In genomic region chr16:67666538-67667433, GRCh38 we compare ENCODE assay signal across 1 cellular context.
A peak's percentile ranks its signal among the peaks of the same experiment; 100 is the strongest.
TF ChIP-seq lines count a peak whose summit lies in the region.

A gene with protein sequence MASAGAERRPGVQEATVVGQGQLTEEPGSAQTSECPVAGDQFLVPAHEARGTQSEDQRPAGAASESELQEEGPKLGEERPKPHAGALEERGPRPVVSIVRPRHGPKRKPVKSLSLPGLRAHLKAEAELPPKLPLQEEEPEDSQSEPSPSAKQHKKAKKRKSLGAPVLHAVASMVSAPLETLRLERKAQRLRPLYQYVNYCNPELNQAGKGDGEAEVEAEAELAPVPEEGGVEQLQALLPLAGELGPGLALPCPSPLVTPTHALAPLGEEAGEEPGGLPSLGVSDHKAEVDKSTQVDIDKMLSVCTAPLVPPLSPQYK (plus strand): TSS chr16:67666814. CDS start chr16:67666971, 157 bp downstream.
Gene ENKD1, minus strand, starts transcription at chr16:67666750. Its CDS starts 308 bp downstream, at chr16:67666442.

TF ChIP-seq in GM12878, 131 proteins besides CTCF, POLR2A, EP300 and RAD21 (continued from another document):
- TF ChIP-seq REST (IDR thresholded peaks at IDR 0.05; ENCODE audit: low read depth, low read length) (no peak), TCF12 (IDR thresholded peaks at IDR 0.05; ENCODE audit: low read depth, low read length) (no peak), RELA (IDR thresholded peaks at IDR 0.05; ENCODE audit: borderline replicate concordance, partially characterized antibody) (peak; percentile 31), EZH2 (IDR thresholded peaks at IDR 0.05; ENCODE audit: borderline replicate concordance, control insufficient read depth, low read depth, low read length) (no peak), ZNF217 (IDR thresholded peaks at IDR 0.05) (no peak), JUND (IDR thresholded peaks at IDR 0.05; ENCODE audit: low read depth, low read length) (no peak), ZNF24 (IDR thresholded peaks at IDR 0.05) (no peak), HSF1 (IDR thresholded peaks at IDR 0.05; ENCODE audit: low read depth, low read length) (no peak), ZNF622 (IDR thresholded peaks at IDR 0.05) (no peak), BMI1 (IDR thresholded peaks at IDR 0.05; ENCODE audit: borderline replicate concordance) (peak; percentile 75), NBN (IDR thresholded peaks at IDR 0.05) (no peak), ETV6 (conservative IDR thresholded peaks at IDR 0.05 in 1 of 2, IDR thresholded peaks at IDR 0.05 in 1 of 2; ENCODE audit: borderline replicate concordance in 1 of 2, low read depth in 1 of 2) (no peak), GATAD2B (conservative IDR thresholded peaks at IDR 0.05; ENCODE audit: low read depth) (0 out of 2 replicates have a peak, but pooled peaks have one; percentile 37), CHD1 (IDR thresholded peaks at IDR 0.05; ENCODE audit: low read depth, low read length) (no peak), IKZF1 (conservative IDR thresholded peaks at IDR 0.05) (peak; percentile 94), ZBED1 (IDR thresholded peaks at IDR 0.05; ENCODE audit: borderline replicate concordance) (no peak), JUNB (IDR thresholded peaks at IDR 0.05) (no peak), IRF4 (IDR thresholded peaks at IDR 0.05; ENCODE audit: low read depth, low read length) (no peak)
- TF ChIP-seq, protein P1, sequence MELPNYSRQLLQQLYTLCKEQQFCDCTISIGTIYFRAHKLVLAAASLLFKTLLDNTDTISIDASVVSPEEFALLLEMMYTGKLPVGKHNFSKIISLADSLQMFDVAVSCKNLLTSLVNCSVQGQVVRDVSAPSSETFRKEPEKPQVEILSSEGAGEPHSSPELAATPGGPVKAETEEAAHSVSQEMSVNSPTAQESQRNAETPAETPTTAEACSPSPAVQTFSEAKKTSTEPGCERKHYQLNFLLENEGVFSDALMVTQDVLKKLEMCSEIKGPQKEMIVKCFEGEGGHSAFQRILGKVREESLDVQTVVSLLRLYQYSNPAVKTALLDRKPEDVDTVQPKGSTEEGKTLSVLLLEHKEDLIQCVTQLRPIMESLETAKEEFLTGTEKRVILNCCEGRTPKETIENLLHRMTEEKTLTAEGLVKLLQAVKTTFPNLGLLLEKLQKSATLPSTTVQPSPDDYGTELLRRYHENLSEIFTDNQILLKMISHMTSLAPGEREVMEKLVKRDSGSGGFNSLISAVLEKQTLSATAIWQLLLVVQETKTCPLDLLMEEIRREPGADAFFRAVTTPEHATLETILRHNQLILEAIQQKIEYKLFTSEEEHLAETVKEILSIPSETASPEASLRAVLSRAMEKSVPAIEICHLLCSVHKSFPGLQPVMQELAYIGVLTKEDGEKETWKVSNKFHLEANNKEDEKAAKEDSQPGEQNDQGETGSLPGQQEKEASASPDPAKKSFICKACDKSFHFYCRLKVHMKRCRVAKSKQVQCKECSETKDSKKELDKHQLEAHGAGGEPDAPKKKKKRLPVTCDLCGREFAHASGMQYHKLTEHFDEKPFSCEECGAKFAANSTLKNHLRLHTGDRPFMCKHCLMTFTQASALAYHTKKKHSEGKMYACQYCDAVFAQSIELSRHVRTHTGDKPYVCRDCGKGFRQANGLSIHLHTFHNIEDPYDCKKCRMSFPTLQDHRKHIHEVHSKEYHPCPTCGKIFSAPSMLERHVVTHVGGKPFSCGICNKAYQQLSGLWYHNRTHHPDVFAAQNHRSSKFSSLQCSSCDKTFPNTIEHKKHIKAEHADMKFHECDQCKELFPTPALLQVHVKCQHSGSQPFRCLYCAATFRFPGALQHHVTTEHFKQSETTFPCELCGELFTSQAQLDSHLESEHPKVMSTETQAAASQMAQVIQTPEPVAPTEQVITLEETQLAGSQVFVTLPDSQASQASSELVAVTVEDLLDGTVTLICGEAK (IDR thresholded peaks at IDR 0.05; ENCODE audit: borderline replicate concordance) = peak; percentile 83; the same call in 1 of the 2 replicates
